9 cellular contexts compared by ENCODE assay signal in genomic region chr10:70232859-70233108, GRCh38. TPM values are rescaled to one million over a fixed set of nuclear protein-coding genes. Genes with fewer than 3 reads are reported as not detected.
DNase-seq lines count a peak whose midpoint lies in the region; ATAC-seq and TF ChIP-seq lines count a peak whose summit lies in the region.
"Had no signal": no experiment of that assay in that cellular context is flagged by ENCODE, and none has a peak within 500 bp of the region (broad histone marks: within the 10 kb centered on the region; RNA-seq: fewer than 3 reads in every experiment).

No MANE protein-coding gene starts in this region.

- no peaks in the 10 kb centered on the region for H4K20me1 ChIP-seq in neural cell (ENCODE audit: insufficient read depth)

- peaks cover 0 to 3% (median 0%) of the 10 kb centered on the region in 7 donors for H3K9me3 Mint-ChIP-seq in CD4-positive, CD25-positive, alpha-beta regulatory T cell

- peaks cover 11% of the 10 kb centered on the region for H3K36me3 Mint-ChIP-seq in CD4-positive, CD25-positive, alpha-beta regulatory T cell

- peak overlapping the region; percentile 79 for H3K27ac ChIP-seq in CD4-positive, CD25-positive, alpha-beta regulatory T cell (ENCODE audit: insufficient read depth, low read length, poor library complexity, severe bottlenecking)
- H3K27ac ChIP-seq in dorsolateral prefrontal cortex, result peak overlapping the region in 57 of 59 donors; percentile 26 to 91 (median 78)
- peak overlapping the region; percentile 58 for H3K27ac ChIP-seq in neural cell (ENCODE audit: low read length)

- H3K27ac Mint-ChIP-seq in CD4-positive, CD25-positive, alpha-beta regulatory T cell, result peak overlapping the region; percentile 13 to 85 (median 62)

- no peak for TF ChIP-seq RAD21 in neural cell (conservative IDR thresholded peaks at IDR 0.05)

- no peaks in the 10 kb centered on the region for H3K27me3 ChIP-seq in CD4-positive, CD25-positive, alpha-beta regulatory T cell (ENCODE audit: control insufficient read depth, insufficient read depth, low read length)
- H3K27me3 ChIP-seq in NT2/D1 (ENCODE audit: insufficient read depth, insufficient read length), result no peaks in the 10 kb centered on the region
- H3K27me3 ChIP-seq in dorsolateral prefrontal cortex, result no peaks in the 10 kb centered on the region
- H3K27me3 ChIP-seq in neural cell (ENCODE audit: insufficient read depth, low read depth, low read length), result no peaks in the 10 kb centered on the region

- no peaks in the 10 kb centered on the region for H3K9me3 ChIP-seq in CD4-positive, CD25-positive, alpha-beta regulatory T cell (ENCODE audit: control insufficient read depth in 2 of 2, low read length in 2 of 2)
- H3K9me3 ChIP-seq in NT2/D1 (ENCODE audit: insufficient read depth, low read length), result no peaks in the 10 kb centered on the region
- H3K9me3 ChIP-seq in neural cell (ENCODE audit: low read length), result no peaks in the 10 kb centered on the region

- H3K9ac ChIP-seq in NT2/D1 (ENCODE audit: insufficient read length, low read depth), result peak overlapping the region; percentile 82
- peak overlapping the region; percentile 91 for H3K9ac ChIP-seq in neural cell (ENCODE audit: low read length)

- TF ChIP-seq CTCF in dorsolateral prefrontal cortex (IDR thresholded peaks at IDR 0.05 in 54 of 56, conservative IDR thresholded peaks at IDR 0.05 in 2 of 56; ENCODE audit: low read depth in 1 of 56, partially characterized antibody in 56 of 56) (no peak), neural cell (IDR thresholded peaks at IDR 0.05; ENCODE audit: poor library complexity, severe bottlenecking) (no peak)

- H3K4me3 ChIP-seq in CD4-positive, CD25-positive, alpha-beta regulatory T cell (ENCODE audit: low read depth, low read length), result peak overlapping the region; percentile 85
- H3K4me3 ChIP-seq in NT2/D1 (ENCODE audit: insufficient read length, low read depth) (peak overlapping the region; percentile 75), dorsolateral prefrontal cortex (peak overlapping the region; percentile 64 to 100 (median 93)), neural cell (ENCODE audit: low read length) (peak overlapping the region; percentile 97)

- no peak for TF ChIP-seq EP300 in neural cell (conservative IDR thresholded peaks at IDR 0.05; ENCODE audit: poor library complexity, severe bottlenecking)

- peaks cover 22% of the 10 kb centered on the region for H3K4me1 ChIP-seq in CD4-positive, CD25-positive, alpha-beta regulatory T cell (ENCODE audit: control insufficient read depth, insufficient read depth, low read length, poor library complexity, severe bottlenecking)
- H3K4me1 ChIP-seq in NT2/D1 (ENCODE audit: insufficient read depth, insufficient read length), result no peaks in the 10 kb centered on the region

- no peaks in the 10 kb centered on the region for H3K27me3 Mint-ChIP-seq in CD4-positive, CD25-positive, alpha-beta regulatory T cell

- H3F3A ChIP-seq in neural cell (ENCODE audit: insufficient read depth, low read length, poor library complexity, severe bottlenecking), result no peaks in the 10 kb centered on the region

- H2AFZ ChIP-seq in neural cell (ENCODE audit: low read depth, low read length), result peak overlapping the region; percentile 36

- no peaks in the 10 kb centered on the region for H3K9me2 ChIP-seq in neural cell (ENCODE audit: insufficient read depth, low read length)

- in situ Hi-C loops in KBM-7 (cut with MboI; ENCODE audit: low pct_unique_long_range_greater_than_20kb, low sequenced_read_pairs), result no loop called here

- peak in 2 of 3 donors; percentile 4 to 30 for DNase-seq in CD4-positive, CD25-positive, alpha-beta regulatory T cell
- DNase-seq in NT2/D1 (ENCODE audit: low read depth, low spot score) (no peak), dorsolateral prefrontal cortex (no peak), medulla oblongata (ENCODE audit: extremely low spot score) (no peak), NCI-H2171 (lab: John Stamatoyannopoulos, UW) (no peak), KBM-7 (no peak)
- no peak for DNase-seq in stimulated activated naive CD4-positive, alpha-beta T cell treated with Interleukin-2 at 50 U/mL for 16 hours (lab: John Stamatoyannopoulos, UW)

- H3K4me2 ChIP-seq in neural cell (ENCODE audit: low read length), result peak overlapping the region; percentile 44

- no peak for ATAC-seq in CD4-positive, CD25-positive, alpha-beta regulatory T cell (ENCODE audit: low read depth in 2 of 2)

- intact Hi-C loops in dorsolateral prefrontal cortex (cut with DNase I), result loop anchor here (5.0 to 10.0 kb wide), 2 partner anchors 88 to 150 kb away; partner anchors contain the start of genes LRRC20 (in 1 of the 2) and TYSND1 (in 1 of the 2)

- H3K79me2 ChIP-seq in neural cell (replicated peaks; ENCODE audit: insufficient read depth, low read length), result peaks cover 28% of the 10 kb centered on the region

- peaks cover 15 to 44% (median 32%) of the 10 kb centered on the region in 4 donors for H3K4me1 Mint-ChIP-seq in CD4-positive, CD25-positive, alpha-beta regulatory T cell

- peaks cover 5% of the 10 kb centered on the region for H3K36me3 ChIP-seq in CD4-positive, CD25-positive, alpha-beta regulatory T cell (ENCODE audit: control insufficient read depth, insufficient read depth, low read length)
- H3K36me3 ChIP-seq in NT2/D1 (ENCODE audit: insufficient read depth, insufficient read length, low read length) (peaks cover 30% of the 10 kb centered on the region), neural cell (ENCODE audit: insufficient read depth, low read length) (peaks cover 13% of the 10 kb centered on the region)

- peak overlapping the region; percentile 80 to 99 (median 89) for H3K4me3 Mint-ChIP-seq in CD4-positive, CD25-positive, alpha-beta regulatory T cell

TF ChIP-seq in neural cell, 6 proteins besides CTCF, POLR2A, EP300 and RAD21:
- TF ChIP-seq TAF1 (IDR thresholded peaks at IDR 0.05; ENCODE audit: low read depth), result no peak
- TF ChIP-seq SMC3 (conservative IDR thresholded peaks at IDR 0.05; ENCODE audit: poor library complexity), result peak; percentile 5

RNA-seq across cellular contexts. Expression of gene PPA1, which starts 0.4 kb away (rescaled TPM):
- 54.3 TPM for total RNA-seq in CD4-positive, CD25-positive, alpha-beta regulatory T cell
- 100 to 1,000 TPM; 142 to 232 (median 167) TPM for polyA plus RNA-seq in CD4-positive, CD25-positive, alpha-beta regulatory T cell
- total RNA-seq in dorsolateral prefrontal cortex, result 100 to 1,000 TPM in 114 of 120 experiments, 10 to 100 TPM in 6; 63.3 to 219 (median 163) TPM
- 301 and 402 TPM in 2 replicates for polyA plus RNA-seq in neural cell
- 204 and 211 TPM in 2 replicates for polyA minus RNA-seq in neural cell

RNA-seq across cellular contexts. Expression of gene NPFFR1, which starts 51.0 kb away (rescaled TPM):
- total RNA-seq in CD4-positive, CD25-positive, alpha-beta regulatory T cell, result not detected
- not detected for polyA plus RNA-seq in CD4-positive, CD25-positive, alpha-beta regulatory T cell
- total RNA-seq in dorsolateral prefrontal cortex, result 1 to 10 TPM in 114 of 120 experiments, under 1 TPM in 6; 0.64 to 5.9 (median 2.1) TPM
- 0.07 TPM in 1 of 2 replicates, not detected in the other for polyA plus RNA-seq in neural cell
- polyA minus RNA-seq in neural cell, result under 0.01 TPM in 1 of 2 replicates, not detected in the other
- total RNA-seq: glomerular endothelial cell had no signal

Comparison
In these comparisons a context has a peak if more than half of its experiments do, and no peak if none do; other contexts are left out.
1. DNase-seq: peak in CD4-positive, CD25-positive, alpha-beta regulatory T cell (2 of 3); none in NT2/D1 (single experiment), dorsolateral prefrontal cortex (0 of 10), medulla oblongata (single experiment), NCI-H2171 (single experiment), KBM-7 (single experiment) and stimulated activated naive CD4-positive, alpha-beta T cell treated with Interleukin-2 at 50 U/mL for 16 hours (single experiment).
2. Peak in every context shown above with its lines, with median percentiles within 50 percentile points of each other: H3K27ac ChIP-seq and H3K4me3 ChIP-seq.